ENCODE assay signal across 9 cellular contexts in genomic region chr11:10752061-10752460, GRCh38. TPM values are rescaled to one million over a fixed set of nuclear protein-coding genes. Genes with fewer than 3 reads are reported as not detected.
A peak's percentile ranks its signal among the peaks of the same experiment; 100 is the strongest.
DNase-seq lines count a peak whose midpoint lies in the region; FAIRE-seq and TF ChIP-seq lines count a peak whose summit lies in the region.
"Had no signal": no experiment of that assay in that cellular context is flagged by ENCODE, and none has a peak within 500 bp of the region (broad histone marks: within the 10 kb centered on the region; RNA-seq: fewer than 3 reads in every experiment).

No MANE protein-coding gene starts in this region.

- no peak for DNase-seq in Caco-2
- no peak for DNase-seq in NT2/D1 (ENCODE audit: low read depth, low spot score)
- no peak for DNase-seq in endothelial cell of umbilical vein (ENCODE audit: low read depth, low spot score)
- no peak for DNase-seq in DMS79 treated with DMSO at 0.1 percent for 48 hours (lab: John Stamatoyannopoulos, UW)
- DNase-seq in SIG-M5 treated with dmso at 0.1 percent for 504 hours (lab: John Stamatoyannopoulos, UW; ENCODE audit: unreplicated experiment), result no peak
- DNase-seq in Ammon's horn (ENCODE audit: low spot score), result no peak
- no peak for DNase-seq in kidney glomerular epithelial cell (lab: John Stamatoyannopoulos, UW)
- DNase-seq: activated CD4-positive, alpha-beta T cell treated with anti-CD3 and anti-CD28 coated beads for 1 hour had no signal

- H4K20me1 ChIP-seq in endothelial cell of umbilical vein (replicated peaks; ENCODE audit: control insufficient read depth, extremely low read depth, insufficient read depth, low read length), result peaks cover 3% of the 10 kb centered on the region

- no peak overlapping the region for H2AFZ ChIP-seq in endothelial cell of umbilical vein (ENCODE audit: low read depth, low read length)

- H3K9me3 Mint-ChIP-seq in Caco-2 (ENCODE audit: unreplicated experiment), result no peaks in the 10 kb centered on the region

- H3K36me3 ChIP-seq in Caco-2 (ENCODE audit: control insufficient read depth, insufficient read depth, low read length) (no peaks in the 10 kb centered on the region; the same call in 1 of the 2 replicates), NT2/D1 (ENCODE audit: insufficient read depth, insufficient read length, low read length) (peaks cover 43% of the 10 kb centered on the region), endothelial cell of umbilical vein (ENCODE audit: control insufficient read depth in 2 of 2, extremely low read depth in 1 of 2, insufficient read depth in 2 of 2, low read length in 2 of 2) (peaks cover under 1 to 17% of the 10 kb centered on the region in 2 experiments), neutrophil (peaks cover 22% of the 10 kb centered on the region)

- TF ChIP-seq CTCF in Caco-2 (IDR thresholded peaks at IDR 0.05; ENCODE audit: insufficient read depth in 1 of 2, low read depth in 1 of 2, low read length in 1 of 2, severe bottlenecking in 1 of 2, unreplicated experiment in 1 of 2), result no peak
- TF ChIP-seq CTCF in endothelial cell of umbilical vein (IDR thresholded peaks at IDR 0.05; ENCODE audit: extremely low read depth in 1 of 2, insufficient read depth in 1 of 2, low read depth in 1 of 2, low read length in 2 of 2), result no peak
- no peak for TF ChIP-seq CTCF in neutrophil (IDR thresholded peaks at IDR 0.05)

- H3K27me3 ChIP-seq in Caco-2 (replicated peaks; ENCODE audit: control insufficient read depth, insufficient read depth, low read length) (no peaks in the 10 kb centered on the region), NT2/D1 (ENCODE audit: insufficient read depth, insufficient read length) (no peaks in the 10 kb centered on the region), endothelial cell of umbilical vein (ENCODE audit: control insufficient read depth in 2 of 2, insufficient read depth in 2 of 2, low read length in 2 of 2) (no peaks in the 10 kb centered on the region), neutrophil (no peaks in the 10 kb centered on the region)

- H3K9ac ChIP-seq in NT2/D1 (ENCODE audit: insufficient read length, low read depth) (peak overlapping the region; percentile 92), endothelial cell of umbilical vein (replicated peaks; ENCODE audit: extremely low read depth, insufficient read depth, low read length) (peak overlapping the region; percentile 90)

- H3K4me1 ChIP-seq in Caco-2 (peaks cover 13% of the 10 kb centered on the region; the same call in 1 of the 2 replicates), NT2/D1 (ENCODE audit: insufficient read depth, insufficient read length) (no peaks in the 10 kb centered on the region), endothelial cell of umbilical vein (ENCODE audit: control insufficient read depth, extremely low read depth, insufficient read depth, low read length) (peaks cover 13% of the 10 kb centered on the region), neutrophil (ENCODE audit: control insufficient read depth in 1 of 2, insufficient read depth in 1 of 2, low read depth in 1 of 2, low read length in 1 of 2) (peaks cover 17% of the 10 kb centered on the region in 2 experiments)

- peak overlapping the region; percentile 90 for H3K27ac Mint-ChIP-seq in Caco-2 (ENCODE audit: unreplicated experiment)

- CTCF ChIA-PET in Caco-2 (lab: Charles Lee), result no interaction called here
- CTCF ChIA-PET in endothelial cell of umbilical vein (lab: Charles Lee), result interaction anchor here (1.3 to 1.4 kb wide), 2 partner anchors 12 to 19 kb away, joined by 4 to 5 read pairs; no protein-coding TSS in a partner anchor

- H3K9me3 ChIP-seq in Caco-2 (no peaks in the 10 kb centered on the region), NT2/D1 (ENCODE audit: insufficient read depth, low read length) (no peaks in the 10 kb centered on the region), endothelial cell of umbilical vein (replicated peaks; ENCODE audit: control insufficient read depth, insufficient read depth, low read length) (no peaks in the 10 kb centered on the region), neutrophil (no peaks in the 10 kb centered on the region)

- no peaks in the 10 kb centered on the region for H3K9me1 ChIP-seq in endothelial cell of umbilical vein (replicated peaks; ENCODE audit: control insufficient read depth, extremely low read depth, insufficient read depth, low read length)

- FAIRE-seq in endothelial cell of umbilical vein (lab: Jason Lieb, UNC), result no peak

- BruUV-seq in Caco-2 (replicated peaks; lab: Mats Ljungman, UMichigan), result TSS peak; percentile 43
- BruUV-seq in endothelial cell of umbilical vein (replicated peaks; lab: Mats Ljungman, UMichigan), result no TSS peak

- peaks cover 6% of the 10 kb centered on the region for H3K4me1 Mint-ChIP-seq in Caco-2 (ENCODE audit: low read depth, unreplicated experiment)

- POLR2A ChIA-PET in Caco-2 (lab: Charles Lee), result interaction anchor here (1.1 kb wide), 1 partner anchor 298 kb away, joined by 3 read pairs; no protein-coding TSS in a partner anchor
- POLR2A ChIA-PET in endothelial cell of umbilical vein (lab: Charles Lee), result no interaction called here

- peaks cover 23% of the 10 kb centered on the region for H3K36me3 Mint-ChIP-seq in Caco-2 (ENCODE audit: insufficient read depth, unreplicated experiment)

- peaks cover 19% of the 10 kb centered on the region for H3K79me2 ChIP-seq in endothelial cell of umbilical vein (ENCODE audit: control insufficient read depth, insufficient read depth, low read length)

- H3K27ac ChIP-seq in endothelial cell of umbilical vein (ENCODE audit: insufficient read depth, low read depth, low read length) (peak overlapping the region; percentile 59), neutrophil (no peak overlapping the region)

- H3K27me3 Mint-ChIP-seq in Caco-2 (ENCODE audit: insufficient read depth, unreplicated experiment), result no peaks in the 10 kb centered on the region

- H3K4me3 ChIP-seq in Caco-2 (ENCODE audit: low read depth, low read length) (peak overlapping the region; percentile 70), NT2/D1 (ENCODE audit: insufficient read length, low read depth) (peak overlapping the region; percentile 80), endothelial cell of umbilical vein (replicated peaks in 1 of 3; ENCODE audit: insufficient read depth in 1 of 3, low read depth in 1 of 3, low read length in 3 of 3) (peak overlapping the region; percentile 79 to 99 (median 92)), neutrophil (ENCODE audit: low read depth in 1 of 2, low read length in 1 of 2) (peak overlapping the region; percentile 84 to 85)

- dilution Hi-C loops in endothelial cell of umbilical vein (cut with MboI; ENCODE audit: extremely low pct_ligation_motif_present, low sequenced_read_pairs), result no loop called here

- peak overlapping the region; percentile 91 for H3K4me3 Mint-ChIP-seq in Caco-2 (ENCODE audit: unreplicated experiment)

- TF ChIP-seq POLR2A in endothelial cell of umbilical vein (IDR thresholded peaks at IDR 0.05; ENCODE audit: low read depth, low read length), result no peak

- intact Hi-C loops in Caco-2 (cut with micrococcal nuclease; ENCODE audit: unreplicated experiment) (loop anchor here (1.0 to 5.0 kb wide), 3 partner anchors 40 to 450 kb away; partner anchors contain the start of gene EIF4G2), endothelial cell of umbilical vein (cut with micrococcal nuclease) (no loop called here)

- peak overlapping the region; percentile 98 for H3K4me2 ChIP-seq in endothelial cell of umbilical vein (ENCODE audit: insufficient read depth, low read length)

TF ChIP-seq in endothelial cell of umbilical vein, 7 proteins besides CTCF, POLR2A, EP300 and RAD21 (continues in another document):
- no peak for TF ChIP-seq MAX (IDR thresholded peaks at IDR 0.05; ENCODE audit: insufficient read depth, insufficient read length)
- no peak for TF ChIP-seq POLR2AphosphoS5 (IDR thresholded peaks at IDR 0.05; ENCODE audit: insufficient read depth, low read depth, low read length)
- no peak for TF ChIP-seq FOS (IDR thresholded peaks at IDR 0.05; ENCODE audit: borderline replicate concordance, insufficient read depth, low read length)
- TF ChIP-seq MYC (IDR thresholded peaks at IDR 0.05; ENCODE audit: low read depth, low read length), result no peak
- no peak for TF ChIP-seq GATA2 (IDR thresholded peaks at IDR 0.05; ENCODE audit: insufficient read depth, insufficient read length, low read depth, low read length)

RNA-seq across cellular contexts. Expression of gene CTR9, which starts 1.0 kb away (rescaled TPM):
- total RNA-seq in Caco-2 (2022) (51.1 and 54.0 TPM in 2 replicates), endothelial cell of umbilical vein (33.2 and 33.4 TPM in 2 replicates)
- 5.2 and 7.5 TPM in 2 replicates for polyA plus RNA-seq in endothelial cell of umbilical vein
- 10.9 and 11.2 TPM in 2 replicates for polyA plus RNA-seq in endothelial cell of umbilical vein (2011; cell fraction: cytosol; rRNA removed)
- polyA plus RNA-seq in endothelial cell of umbilical vein (2011; cell fraction: nucleus; rRNA removed), result 14.0 and 15.3 TPM in 2 replicates
- 26.9 and 36.9 TPM in 2 replicates for polyA plus RNA-seq in endothelial cell of umbilical vein (2012)
- polyA minus RNA-seq in endothelial cell of umbilical vein, result 19.1 and 23.8 TPM in 2 replicates
- 12.9 TPM for polyA minus RNA-seq in endothelial cell of umbilical vein (2011; cell fraction: cytosol; rRNA and poly(A)+ RNA removed)
- 13.6 and 14.6 TPM in 2 replicates for polyA minus RNA-seq in endothelial cell of umbilical vein (2011; cell fraction: nucleus; rRNA and poly(A)+ RNA removed)

RNA-seq across cellular contexts. Expression of gene EIF4G2, which starts 56.7 kb away (rescaled TPM):
- total RNA-seq in Caco-2 (2022), result 1,233 and 1,287 TPM in 2 replicates
- total RNA-seq in endothelial cell of umbilical vein, result 1,175 and 1,194 TPM in 2 replicates
- 297 and 382 TPM in 2 replicates for polyA plus RNA-seq in endothelial cell of umbilical vein
- 501 and 523 TPM in 2 replicates for polyA plus RNA-seq in endothelial cell of umbilical vein (2011; cell fraction: cytosol; rRNA removed)
- polyA plus RNA-seq in endothelial cell of umbilical vein (2011; cell fraction: nucleus; rRNA removed), result 787 and 812 TPM in 2 replicates
- 602 and 1,003 TPM in 2 replicates for polyA plus RNA-seq in endothelial cell of umbilical vein (2012)
- polyA minus RNA-seq in endothelial cell of umbilical vein, result 667 and 874 TPM in 2 replicates
- polyA minus RNA-seq in endothelial cell of umbilical vein (2011; cell fraction: cytosol; rRNA and poly(A)+ RNA removed), result 684 TPM
- polyA minus RNA-seq in endothelial cell of umbilical vein (2011; cell fraction: nucleus; rRNA and poly(A)+ RNA removed), result 739 and 871 TPM in 2 replicates

RNA-seq across cellular contexts. Expression of gene IRAG1, which starts 58.5 kb away (rescaled TPM):
- total RNA-seq in Caco-2 (2022) (0.35 and 0.64 TPM in 2 replicates), endothelial cell of umbilical vein (0.35 and 0.38 TPM in 2 replicates)
- polyA plus RNA-seq in endothelial cell of umbilical vein, result 0.22 and 0.24 TPM in 2 replicates
- 0.17 TPM in 2 replicates for polyA plus RNA-seq in endothelial cell of umbilical vein (2011; cell fraction: cytosol; rRNA removed)
- 0.22 and 0.29 TPM in 2 replicates for polyA plus RNA-seq in endothelial cell of umbilical vein (2011; cell fraction: nucleus; rRNA removed)
- polyA plus RNA-seq in endothelial cell of umbilical vein (2012), result 0.74 and 1.0 TPM in 2 replicates
- polyA minus RNA-seq in endothelial cell of umbilical vein, result 0.59 and 0.70 TPM in 2 replicates
- not detected for polyA minus RNA-seq in endothelial cell of umbilical vein (2011; cell fraction: cytosol; rRNA and poly(A)+ RNA removed)
- 0.24 and 0.34 TPM in 2 replicates for polyA minus RNA-seq in endothelial cell of umbilical vein (2011; cell fraction: nucleus; rRNA and poly(A)+ RNA removed)
